3 cellular contexts compared by ENCODE assay signal in the genomic region with DNA sequence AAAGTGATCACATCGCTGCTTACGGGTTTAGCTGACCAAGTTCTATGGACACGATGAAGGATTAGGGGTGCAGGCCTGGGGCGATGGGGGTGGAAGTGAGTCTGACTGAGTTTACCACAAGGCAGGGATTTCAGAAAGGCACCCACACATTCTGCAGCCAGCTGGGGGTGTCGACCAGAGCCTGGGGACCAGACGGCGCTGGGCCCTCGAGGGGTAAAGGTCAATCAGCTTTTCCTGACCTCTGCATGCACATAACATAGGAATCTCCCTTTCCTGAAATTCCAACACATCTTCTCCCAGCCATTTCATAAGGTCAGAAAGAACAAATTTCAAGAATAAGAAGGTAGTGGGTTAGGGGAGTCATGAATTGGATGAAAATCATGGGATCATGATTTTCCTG.
"Had no signal": no experiment of that assay in that cellular context is flagged by ENCODE, and none has a peak within 500 bp of the region (broad histone marks: within the 10 kb centered on the region; RNA-seq: fewer than 3 reads in every experiment).

No MANE protein-coding gene starts in this region.

- DNase-seq: GDM1, GF-D8 had no signal

- H3K4me3 ChIP-seq: GM12878 had no signal

- ATAC-seq: GM12878 had no signal
